ENCODE assay signal across 8 cellular contexts in genomic region chr19:51368366-51369282, GRCh38. TPM values are rescaled to one million over a fixed set of nuclear protein-coding genes. Genes with fewer than 3 reads are reported as not detected.
DNase-seq lines count a peak whose midpoint lies in the region; ATAC-seq and TF ChIP-seq lines count a peak whose summit lies in the region.

Gene CLDND2, minus strand, starts transcription at chr19:51369003. Its CDS starts 426 bp downstream, at chr19:51368577.

- DNase-seq in HFFc6 (no peak), Ammon's horn (ENCODE audit: low spot score) (no peak), middle frontal gyrus (ENCODE audit: extremely low spot score, low spot score) (no peak)
- DNase-seq in activated T-helper 2 cell treated with anti-CD3 and anti-CD28 coated beads, Interferon-gamma antibody, Interleukin-2, Interleukin-4, amounts not matched to agents 10 μg/mL and 5 μg/mL and 100 μg/mL, durations not matched to agents 14 hours and 24 hours and 36 hours (ENCODE audit: low spot score), result no peak

- H3K36me3 Mint-ChIP-seq in HFFc6 (ENCODE audit: low read depth), result peaks cover 5% of the 10 kb centered on the region; the same call in 1 of the 2 replicates
- H3K36me3 Mint-ChIP-seq in activated T-helper 2 cell treated with anti-CD3 and anti-CD28 coated beads, Interferon-gamma antibody, Interleukin-2, Interleukin-4, amounts not matched to agents 10 μg/mL and 5 μg/mL and 100 μg/mL, durations not matched to agents 14 hours and 24 hours and 36 hours (ENCODE audit: low read depth), result peaks cover 51% of the 10 kb centered on the region
- no peaks in the 10 kb centered on the region for H3K36me3 Mint-ChIP-seq in stimulated activated memory B cell treated with anti-CD40 and anti-IgM and Interleukin-4, amounts not matched to agents 10 μg/mL and 1 μg/mL and 100 μg/mL, for 72 hours

- peak within 1 kb of the TSS; percentile 69 for H3K4me3 ChIP-seq in iPS-11a (ENCODE audit: low read depth, low read length)

- intact Hi-C loops in activated T-helper 2 cell treated with anti-CD3 and anti-CD28 coated beads, Interferon-gamma antibody, Interleukin-2, Interleukin-4, amounts not matched to agents 10 μg/mL and 5 μg/mL and 100 μg/mL, durations not matched to agents 14 hours and 24 hours and 36 hours (cut with micrococcal nuclease), result no loop called here

- H3K27ac ChIP-seq in 22Rv1, result peak within 1 kb of the TSS; percentile 99

- peaks cover 16% of the 10 kb centered on the region for H3K27me3 Mint-ChIP-seq in HFFc6 (ENCODE audit: insufficient read depth)
- H3K27me3 Mint-ChIP-seq in activated T-helper 2 cell treated with anti-CD3 and anti-CD28 coated beads, Interferon-gamma antibody, Interleukin-2, Interleukin-4, amounts not matched to agents 10 μg/mL and 5 μg/mL and 100 μg/mL, durations not matched to agents 14 hours and 24 hours and 36 hours (ENCODE audit: low read depth), result no peaks in the 10 kb centered on the region
- H3K27me3 Mint-ChIP-seq in stimulated activated memory B cell treated with anti-CD40 and anti-IgM and Interleukin-4, amounts not matched to agents 10 μg/mL and 1 μg/mL and 100 μg/mL, for 72 hours, result no peaks in the 10 kb centered on the region

- no peak for ATAC-seq in stimulated activated memory B cell treated with anti-CD40 and anti-IgM and Interleukin-4, amounts not matched to agents 10 μg/mL and 1 μg/mL and 100 μg/mL, for 72 hours
- ATAC-seq in HG03342 (IDR thresholded peaks at IDR 0.05; ENCODE audit: unreplicated experiment), result no peak

- H3K27ac Mint-ChIP-seq in HFFc6, result peak within 1 kb of the TSS; percentile 97
- H3K27ac Mint-ChIP-seq in activated T-helper 2 cell treated with anti-CD3 and anti-CD28 coated beads, Interferon-gamma antibody, Interleukin-2, Interleukin-4, amounts not matched to agents 10 μg/mL and 5 μg/mL and 100 μg/mL, durations not matched to agents 14 hours and 24 hours and 36 hours, result peak within 1 kb of the TSS; percentile 95
- peak within 1 kb of the TSS; percentile 89 for H3K27ac Mint-ChIP-seq in stimulated activated memory B cell treated with anti-CD40 and anti-IgM and Interleukin-4, amounts not matched to agents 10 μg/mL and 1 μg/mL and 100 μg/mL, for 72 hours

- H3K9me3 Mint-ChIP-seq in HFFc6, result no peaks in the 10 kb centered on the region
- no peaks in the 10 kb centered on the region for H3K9me3 Mint-ChIP-seq in activated T-helper 2 cell treated with anti-CD3 and anti-CD28 coated beads, Interferon-gamma antibody, Interleukin-2, Interleukin-4, amounts not matched to agents 10 μg/mL and 5 μg/mL and 100 μg/mL, durations not matched to agents 14 hours and 24 hours and 36 hours
- no peaks in the 10 kb centered on the region for H3K9me3 Mint-ChIP-seq in stimulated activated memory B cell treated with anti-CD40 and anti-IgM and Interleukin-4, amounts not matched to agents 10 μg/mL and 1 μg/mL and 100 μg/mL, for 72 hours

- TF ChIP-seq CTCF in 22Rv1 (IDR thresholded peaks at IDR 0.05) (no peak), HFFc6 (IDR thresholded peaks at IDR 0.05) (no peak)

- peak within 1 kb of the TSS; percentile 97 for H3K4me3 Mint-ChIP-seq in HFFc6
- H3K4me3 Mint-ChIP-seq in activated T-helper 2 cell treated with anti-CD3 and anti-CD28 coated beads, Interferon-gamma antibody, Interleukin-2, Interleukin-4, amounts not matched to agents 10 μg/mL and 5 μg/mL and 100 μg/mL, durations not matched to agents 14 hours and 24 hours and 36 hours (ENCODE audit: low read depth), result peak within 1 kb of the TSS; percentile 98
- peak within 1 kb of the TSS; percentile 94 for H3K4me3 Mint-ChIP-seq in stimulated activated memory B cell treated with anti-CD40 and anti-IgM and Interleukin-4, amounts not matched to agents 10 μg/mL and 1 μg/mL and 100 μg/mL, for 72 hours

- peaks cover 31% of the 10 kb centered on the region for H3K4me1 Mint-ChIP-seq in HFFc6 (ENCODE audit: low read depth)
- H3K4me1 Mint-ChIP-seq in activated T-helper 2 cell treated with anti-CD3 and anti-CD28 coated beads, Interferon-gamma antibody, Interleukin-2, Interleukin-4, amounts not matched to agents 10 μg/mL and 5 μg/mL and 100 μg/mL, durations not matched to agents 14 hours and 24 hours and 36 hours (ENCODE audit: low read depth), result peaks cover 51% of the 10 kb centered on the region
- H3K4me1 Mint-ChIP-seq in stimulated activated memory B cell treated with anti-CD40 and anti-IgM and Interleukin-4, amounts not matched to agents 10 μg/mL and 1 μg/mL and 100 μg/mL, for 72 hours, result peaks cover 65% of the 10 kb centered on the region

RNA-seq across cellular contexts. Expression of gene CLDND2, which starts in this region (rescaled TPM):
- 1 to 10 TPM in 3 of 6 experiments, under 1 TPM in 3; 0.60 to 2.3 (median 0.94) TPM for total RNA-seq in HFFc6 (2021; fragmentation: NEBNext Ultra II Directional; extraction: Animal tissue kit (Norgen Biotek cat#: 25700))
- total RNA-seq in activated T-helper 2 cell treated with anti-CD3 and anti-CD28 coated beads, Interferon-gamma antibody, Interleukin-2, Interleukin-4, amounts not matched to agents 10 μg/mL and 5 μg/mL and 100 μg/mL, durations not matched to agents 14 hours and 24 hours and 36 hours, result 13.8 and 14.9 TPM in 2 replicates
